18 cellular contexts compared by ENCODE assay signal in genomic region chr9:86488794-86489193, GRCh38.
"Had no signal": no experiment of that assay in that cellular context is flagged by ENCODE, and none has a peak within 500 bp of the region (broad histone marks: within the 10 kb centered on the region; RNA-seq: fewer than 3 reads in every experiment).

No MANE protein-coding gene starts in this region.

- ATAC-seq: activated CD8-positive, alpha-beta memory T cell treated with anti-CD3 and anti-CD28 coated beads, Interleukin-2, amount 10 ng/mL, durations not matched to agents 7 days and 5 days; foreskin keratinocyte; left colon; mucosa of descending colon; naive thymus-derived CD4-positive, alpha-beta T cell had no signal

- DNase-seq: activated CD4-positive, alpha-beta memory T cell treated with anti-CD3 and anti-CD28 coated beads for 36 hours; activated CD4-positive, alpha-beta T cell treated with anti-CD3 and anti-CD28 coated beads for 1 hour; activated CD8-positive, alpha-beta memory T cell treated with anti-CD3 and anti-CD28 coated beads, Interleukin-2, amount 10 ng/mL, durations not matched to agents 7 days and 5 days; activated naive CD4-positive, alpha-beta T cell treated with anti-CD3 and anti-CD28 coated beads, Interleukin-2, amount 10 ng/mL, durations not matched to agents 7 days and 5 days; activated T-cell treated with anti-CD3 and anti-CD28 coated beads, Interleukin-2, amount 50 U/mL, for 1 hour; effector memory CD4-positive, alpha-beta T cell; foreskin keratinocyte; left colon; mammary epithelial cell; mucosa of descending colon; naive thymus-derived CD4-positive, alpha-beta T cell; nucleus accumbens; stimulated activated CD4-positive, alpha-beta T cell treated with anti-CD3 and anti-CD28 coated beads, Interleukin-12 subunit alpha, Interleukin-12 subunit beta, amount 100 ng/mL, for 4 hours; stimulated activated naive CD4-positive, alpha-beta T cell; T1000 had no signal

- H3K27ac ChIP-seq: ascending aorta, foreskin keratinocyte, suprapubic skin had no signal

- FAIRE-seq: bronchial epithelial cell had no signal

- H3K36me3 ChIP-seq: ascending aorta, suprapubic skin had no signal

- H3K9me3 ChIP-seq: ascending aorta, mucosa of descending colon, suprapubic skin had no signal

- H3K27me3 ChIP-seq: ascending aorta, foreskin keratinocyte, suprapubic skin had no signal

- H3K4me1 ChIP-seq: ascending aorta, foreskin keratinocyte had no signal

- H3K4me3 ChIP-seq: ascending aorta, mucosa of descending colon, suprapubic skin had no signal
